Comparison of ENCODE assay signal across 26 cellular contexts in genomic region chr9:115601456-115601855, GRCh38.
"Had no signal": no experiment of that assay in that cellular context is flagged by ENCODE, and none has a peak within 500 bp of the region (broad histone marks: within the 10 kb centered on the region; RNA-seq: fewer than 3 reads in every experiment).

No MANE protein-coding gene starts in this region.

- H3K4me1 ChIP-seq: lower lobe of right lung, psoas muscle, spleen, testis, uterus had no signal

- DNase-seq: cortex of kidney; effector memory CD8-positive, alpha-beta T cell; erythroblast; esophagus squamous epithelium; hypothalamus; immature natural killer cell; left ventricle myocardium superior; lower lobe of right lung; natural killer cell; occipital lobe; ovary; posterior cingulate gyrus; psoas muscle; right cardiac atrium; spleen; stimulated activated CD4-positive, alpha-beta T cell treated with anti-CD3 and anti-CD28 coated beads, Interleukin-4, amount 100 ng/mL, for 4 hours; stimulated activated naive CD8-positive, alpha-beta T cell treated with anti-CD3 and anti-CD28 coated beads, Interleukin-15, Interleukin-2, amounts not matched to agents 100 U/mL and 50 U/mL, for 24 hours; substantia nigra; testis; tibial artery; upper lobe of left lung; uterus had no signal

- H3K27me3 ChIP-seq: ovary, testis, tibial artery, upper lobe of left lung, uterus had no signal

- H3K36me3 ChIP-seq: esophagus squamous epithelium, lower lobe of right lung, ovary, spleen, tibial artery, upper lobe of left lung, uterus had no signal

- H3K27ac ChIP-seq: esophagus squamous epithelium, lower lobe of right lung, ovary, psoas muscle, skin epidermis, spleen, testis, tibial artery, upper lobe of left lung, uterus had no signal

- H3K4me3 ChIP-seq: esophagus squamous epithelium, lower lobe of right lung, ovary, psoas muscle, skin epidermis, spleen, testis, tibial artery, upper lobe of left lung, uterus had no signal

- H3K9me3 ChIP-seq: esophagus squamous epithelium, lower lobe of right lung, ovary, psoas muscle, spleen, testis, tibial artery, upper lobe of left lung, uterus had no signal

- FAIRE-seq: endometrium, frontal cortex had no signal

- ATAC-seq: effector memory CD8-positive, alpha-beta T cell; left ventricle myocardium superior; lower lobe of right lung; natural killer cell; psoas muscle; right cardiac atrium; stimulated activated memory B cell treated with anti-CD40 and anti-IgM and Interleukin-4, amounts not matched to agents 10 μg/mL and 1 μg/mL and 100 μg/mL, for 72 hours; stimulated activated naive CD8-positive, alpha-beta T cell treated with anti-CD3 and anti-CD28 coated beads, Interleukin-15, Interleukin-2, amounts not matched to agents 100 U/mL and 50 U/mL, for 24 hours had no signal
